In the genomic region with DNA sequence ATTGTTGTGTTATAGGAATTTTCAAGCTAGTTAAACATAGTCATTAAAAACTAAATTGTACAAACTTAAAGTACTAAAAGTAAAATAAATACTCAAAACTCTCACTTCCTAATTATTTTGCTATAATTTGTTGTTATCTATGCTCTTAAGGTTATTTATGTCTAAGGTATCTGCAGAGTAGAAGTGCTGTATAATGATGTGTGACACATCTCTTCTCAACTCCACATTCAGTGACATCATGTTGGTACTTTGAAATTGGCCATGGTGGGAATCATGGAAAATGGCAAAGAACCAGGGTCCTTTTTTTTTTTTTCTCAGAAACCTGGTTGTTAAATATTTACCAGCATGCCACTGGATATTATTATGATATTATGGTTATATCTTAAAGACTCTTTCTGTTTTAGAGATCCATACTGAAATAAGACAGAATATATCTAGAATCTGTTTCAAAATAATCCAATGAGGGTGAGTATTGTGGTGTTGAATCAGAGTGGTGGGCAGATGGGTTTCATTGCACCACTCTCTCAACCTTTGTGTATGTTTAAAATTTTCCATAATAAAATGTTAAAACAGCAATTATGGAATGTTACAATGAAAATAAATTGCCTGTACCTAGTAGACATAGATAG, we compare ENCODE assay signal across 14 cellular contexts. TPM values are rescaled to one million over a fixed set of nuclear protein-coding genes. Genes with fewer than 3 reads are reported as not detected.
DNase-seq lines count a peak whose midpoint lies in the region; TF ChIP-seq lines count a peak whose summit lies in the region.
"Had no signal": no experiment of that assay in that cellular context is flagged by ENCODE, and none has a peak within 500 bp of the region (broad histone marks: within the 10 kb centered on the region; RNA-seq: fewer than 3 reads in every experiment).

No MANE protein-coding gene starts in this region.

- no peak for DNase-seq in osteoblast (ENCODE audit: insufficient read length, low spot score, missing footprints)
- no peak for DNase-seq in ascending aorta (ENCODE audit: low spot score in 2 of 2)
- DNase-seq in AG08395 (ENCODE audit: low spot score): no peak
- no peak for DNase-seq in NCI-H69 (lab: John Stamatoyannopoulos, UW)
- DNase-seq: activated gamma-delta T cell, HFFc6, kidney, NCI-H510A, retina, testis had no signal

- H3K27ac ChIP-seq in ACC112 (ENCODE audit: low read depth, low read length) (peak overlapping the region; percentile 54), HEK293 (ENCODE audit: extremely low read depth, low read depth, low read length) (no peak overlapping the region), angular gyrus (ENCODE audit: low read depth, low read length) (peak overlapping the region; percentile 74), osteoblast (ENCODE audit: low read depth, low read length) (peak overlapping the region; percentile 25), ascending aorta (no peak overlapping the region)
- H3K27ac ChIP-seq: BLaER1, testis had no signal

- no peaks in the 10 kb centered on the region for H3K9me3 ChIP-seq in HEK293 (ENCODE audit: control insufficient read depth, insufficient read depth, low read depth, low read length)
- no peaks in the 10 kb centered on the region for H3K9me3 ChIP-seq in osteoblast (ENCODE audit: low read depth, low read length)
- H3K9me3 ChIP-seq in ascending aorta: no peaks in the 10 kb centered on the region
- H3K9me3 ChIP-seq: BLaER1, testis had no signal

- H2AFZ ChIP-seq in ACC112 (ENCODE audit: low read length, unreplicated experiment) (no peak overlapping the region), osteoblast (ENCODE audit: low read length) (no peak overlapping the region)

- TF ChIP-seq CTCF in HEK293 (tag by site-specific recombination; IDR thresholded peaks at IDR 0.05): no peak
- TF ChIP-seq CTCF in osteoblast (IDR thresholded peaks at IDR 0.05; ENCODE audit: extremely low read depth, low read depth, low read length): no peak
- TF ChIP-seq CTCF in ascending aorta (IDR thresholded peaks at IDR 0.05): no peak

- H3K79me2 ChIP-seq in ACC112 (ENCODE audit: control insufficient read depth, insufficient read depth, low read length, unreplicated experiment): no peaks in the 10 kb centered on the region
- no peaks in the 10 kb centered on the region for H3K79me2 ChIP-seq in osteoblast (ENCODE audit: insufficient read depth, low read length)

- no peak overlapping the region for H3K4me2 ChIP-seq in osteoblast (ENCODE audit: insufficient read depth, low read length)
- H3K4me2 ChIP-seq: BLaER1 had no signal

- CTCF ChIA-PET in HEK293 (lab: Yijun Ruan, JAX): interaction anchor here (0.7 kb wide), 1 partner anchor 29 kb away, joined by 3 read pairs; no protein-coding TSS in a partner anchor

- POLR2A ChIA-PET in HEK293 (lab: Yijun Ruan, JAX): interaction anchor here (1.0 to 1.2 kb wide), 2 partner anchors 22 to 23 kb away, joined by 3 read pairs; a partner anchor contains a TSS

- H4K20me1 ChIP-seq in osteoblast (ENCODE audit: insufficient read depth, low read length): no peaks in the 10 kb centered on the region

- no peaks in the 10 kb centered on the region for H3K36me3 ChIP-seq in ACC112 (ENCODE audit: insufficient read depth, low read length)
- H3K36me3 ChIP-seq in HEK293 (ENCODE audit: control insufficient read depth in 2 of 2, insufficient read depth in 1 of 2, low read length in 2 of 2): no peaks in the 10 kb centered on the region
- no peaks in the 10 kb centered on the region for H3K36me3 ChIP-seq in osteoblast (ENCODE audit: insufficient read depth, low read length)
- H3K36me3 ChIP-seq in ascending aorta: no peaks in the 10 kb centered on the region

- H3K27me3 ChIP-seq in ACC112 (ENCODE audit: insufficient read depth, low read length) (no peaks in the 10 kb centered on the region), osteoblast (ENCODE audit: insufficient read depth, low read length) (no peaks in the 10 kb centered on the region), ascending aorta (no peaks in the 10 kb centered on the region)
- H3K27me3 ChIP-seq: BLaER1, testis had no signal

- intact Hi-C loops in ascending aorta (cut with DNase I): no loop called here

- H3K4me3 ChIP-seq in ACC112 (ENCODE audit: low read depth, low read length): no peak overlapping the region
- H3K4me3 ChIP-seq in HEK293 (ENCODE audit: low read depth, low read length): no peak overlapping the region
- H3K4me3 ChIP-seq in osteoblast (ENCODE audit: insufficient read depth, low read length): no peak overlapping the region
- H3K4me3 ChIP-seq in ascending aorta: no peak overlapping the region
- H3K4me3 ChIP-seq: BLaER1, testis had no signal

- H3K4me1 ChIP-seq in ACC112 (ENCODE audit: control insufficient read depth, insufficient read depth, low read length, unreplicated experiment) (peaks cover 39% of the 10 kb centered on the region), HEK293 (ENCODE audit: control insufficient read depth, insufficient read depth, low read length) (peaks cover 4% of the 10 kb centered on the region), osteoblast (ENCODE audit: insufficient read depth, low read length) (peaks cover 19% of the 10 kb centered on the region), ascending aorta (no peaks in the 10 kb centered on the region)

TF ChIP-seq in HEK293, 187 proteins besides CTCF, POLR2A, EP300 and RAD21:
- TF ChIP-seq HOXC10 (CRISPR knock-in tag; IDR thresholded peaks at IDR 0.05) (no peak), ZNF629 (tag by site-specific recombination; IDR thresholded peaks at IDR 0.05) (peak; percentile 61; the same call in 1 of the 2 replicates), ZNF747 (tag by site-specific recombination; IDR thresholded peaks at IDR 0.05) (no peak), ZBTB21 (tag by site-specific recombination; IDR thresholded peaks at IDR 0.05) (peak; percentile 24; the same call in 1 of the 2 replicates)
- TF ChIP-seq, protein P1, sequence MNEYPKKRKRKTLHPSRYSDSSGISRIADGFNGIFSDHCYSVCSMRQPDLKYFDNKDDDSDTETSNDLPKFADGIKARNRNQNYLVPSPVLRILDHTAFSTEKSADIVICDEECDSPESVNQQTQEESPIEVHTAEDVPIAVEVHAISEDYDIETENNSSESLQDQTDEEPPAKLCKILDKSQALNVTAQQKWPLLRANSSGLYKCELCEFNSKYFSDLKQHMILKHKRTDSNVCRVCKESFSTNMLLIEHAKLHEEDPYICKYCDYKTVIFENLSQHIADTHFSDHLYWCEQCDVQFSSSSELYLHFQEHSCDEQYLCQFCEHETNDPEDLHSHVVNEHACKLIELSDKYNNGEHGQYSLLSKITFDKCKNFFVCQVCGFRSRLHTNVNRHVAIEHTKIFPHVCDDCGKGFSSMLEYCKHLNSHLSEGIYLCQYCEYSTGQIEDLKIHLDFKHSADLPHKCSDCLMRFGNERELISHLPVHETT (tag by site-specific recombination; IDR thresholded peaks at IDR 0.05): no peak

RNA-seq across cellular contexts. Expression of a gene that starts 22.4 kb away (rescaled TPM):
- total RNA-seq in osteoblast (1.2 and 1.4 TPM in 2 replicates), ascending aorta (4.2 TPM)

Comparison
In these comparisons a context has a peak if more than half of its experiments do, and no peak if none do; other contexts are left out.
1. H3K27ac ChIP-seq: peak in ACC112 (single experiment), angular gyrus (single experiment) and osteoblast (single experiment); none in HEK293 (single experiment) and ascending aorta (0 of 2).